In the genomic region with DNA sequence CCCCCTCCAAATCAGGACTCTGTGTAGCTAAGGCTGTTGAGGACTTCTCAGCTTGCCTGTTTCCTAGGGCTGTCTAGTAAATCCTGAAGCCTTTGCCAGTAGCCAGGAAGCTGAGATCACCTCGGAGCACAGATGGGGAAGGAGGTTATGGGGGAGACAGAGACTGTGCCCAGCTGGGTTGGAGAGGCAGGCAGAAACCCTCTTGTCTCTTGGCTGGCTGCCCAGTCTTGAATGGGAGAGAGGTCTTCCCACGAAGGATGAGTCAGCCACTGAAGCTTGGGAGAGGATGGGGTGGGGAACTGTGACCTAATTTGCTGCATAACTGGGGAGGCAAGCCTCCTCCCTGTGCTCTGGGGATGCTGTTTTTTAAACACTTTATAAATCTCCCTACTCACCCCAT, we compare ENCODE assay signal across 8 cellular contexts.
DNase-seq lines count a peak whose midpoint lies in the region; ATAC-seq and TF ChIP-seq lines count a peak whose summit lies in the region.

No MANE protein-coding gene starts in this region.

- peaks cover 2% of the 10 kb centered on the region; the same call in 1 of the 3 replicates for H3K36me3 Mint-ChIP-seq in GM23338 (ENCODE audit: low read depth)

- H3K27ac ChIP-seq in GM23338 (ENCODE audit: low read depth): peak overlapping the region; percentile 84; the same call in 1 of the 2 replicates

- no peak for DNase-seq in GM23338 (ENCODE audit: low spot score)
- DNase-seq in NCI-H2171 treated with DMSO at 0.1 percent for 48 hours (lab: John Stamatoyannopoulos, UW): peak; percentile 99
- DNase-seq in anterior cingulate cortex (lab: John Stamatoyannopoulos, UW): peak in 53 of 58 donors; percentile 3 to 83 (median 47)
- peak; percentile 57 for DNase-seq in non-pigmented ciliary epithelial cell (ENCODE audit: low read depth)
- no peak for DNase-seq in SK-N-DZ (ENCODE audit: low spot score)
- no peak for DNase-seq in left colon
- no peak for DNase-seq in Right ventricle myocardium superior

- H3K4me3 ChIP-seq in GM23338: no peak overlapping the region

- H4K20me1 ChIP-seq in GM23338 (replicated peaks; ENCODE audit: insufficient read depth): peaks cover 9% of the 10 kb centered on the region

- H3K4me3 Mint-ChIP-seq in GM23338: no peak overlapping the region

- no peaks in the 10 kb centered on the region for H3K9me3 Mint-ChIP-seq in GM23338

- ATAC-seq in GM23338 (peak; percentile 37), HG03039 (IDR thresholded peaks at IDR 0.05; ENCODE audit: unreplicated experiment) (no peak), left colon (no peak), Right ventricle myocardium superior (ENCODE audit: poor library complexity) (no peak)

- H3K79me2 ChIP-seq in GM23338 (replicated peaks; ENCODE audit: insufficient read depth): peaks cover 64% of the 10 kb centered on the region

- H2AFZ ChIP-seq in GM23338: no peak overlapping the region

- H3K27ac Mint-ChIP-seq in GM23338: no peak overlapping the region; the same call in 1 of the 2 replicates

- TF ChIP-seq CTCF in GM23338 (conservative IDR thresholded peaks at IDR 0.05; ENCODE audit: low read depth in 2 of 2): no peak

- intact Hi-C loops in left colon (cut with DNase I, micrococcal nuclease) (no loop called here), Right ventricle myocardium superior (cut with DNase I) (no loop called here)

- H3K36me3 ChIP-seq in GM23338 (ENCODE audit: insufficient read depth): no peaks in the 10 kb centered on the region

- H3K27me3 ChIP-seq in GM23338 (ENCODE audit: insufficient read depth): no peaks in the 10 kb centered on the region

- peak overlapping the region; percentile 43 for H3K4me2 ChIP-seq in GM23338

- H3K27me3 Mint-ChIP-seq in GM23338 (ENCODE audit: insufficient read depth, low read depth, poor library complexity): peaks cover 6% of the 10 kb centered on the region

- no peaks in the 10 kb centered on the region for H3K9me2 ChIP-seq in GM23338 (ENCODE audit: insufficient read depth)

- H3K4me1 Mint-ChIP-seq in GM23338: peaks cover 28% of the 10 kb centered on the region

- H3F3A ChIP-seq in GM23338 (replicated peaks; ENCODE audit: low read depth): no peaks in the 10 kb centered on the region

- H3K4me1 ChIP-seq in GM23338 (ENCODE audit: insufficient read depth): peaks cover 20% of the 10 kb centered on the region

TF ChIP-seq in GM23338, 12 proteins besides CTCF, POLR2A, EP300 and RAD21:
- TF ChIP-seq POLR2AphosphoS5 (IDR thresholded peaks at IDR 0.05; ENCODE audit: low read depth) (no peak), ZNF114 (CRISPR knock-in tag; IDR thresholded peaks at IDR 0.05) (no peak), EZH2phosphoT487 (IDR thresholded peaks at IDR 0.05; ENCODE audit: unreplicated experiment) (no peak), EZH2 (IDR thresholded peaks at IDR 0.05; ENCODE audit: low read depth, unreplicated experiment) (no peak), STAT1 (IDR thresholded peaks at IDR 0.05; ENCODE audit: unreplicated experiment) (no peak), ZNF331 (CRISPR knock-in tag; IDR thresholded peaks at IDR 0.05; ENCODE audit: low read depth) (no peak), NANOG (IDR thresholded peaks at IDR 0.05; ENCODE audit: borderline replicate concordance) (no peak), CREB1 (CRISPR knock-in tag; IDR thresholded peaks at IDR 0.05; ENCODE audit: low read depth) (no peak), JUNB (IDR thresholded peaks at IDR 0.05; ENCODE audit: unreplicated experiment) (no peak)
- TF ChIP-seq, protein P1, sequence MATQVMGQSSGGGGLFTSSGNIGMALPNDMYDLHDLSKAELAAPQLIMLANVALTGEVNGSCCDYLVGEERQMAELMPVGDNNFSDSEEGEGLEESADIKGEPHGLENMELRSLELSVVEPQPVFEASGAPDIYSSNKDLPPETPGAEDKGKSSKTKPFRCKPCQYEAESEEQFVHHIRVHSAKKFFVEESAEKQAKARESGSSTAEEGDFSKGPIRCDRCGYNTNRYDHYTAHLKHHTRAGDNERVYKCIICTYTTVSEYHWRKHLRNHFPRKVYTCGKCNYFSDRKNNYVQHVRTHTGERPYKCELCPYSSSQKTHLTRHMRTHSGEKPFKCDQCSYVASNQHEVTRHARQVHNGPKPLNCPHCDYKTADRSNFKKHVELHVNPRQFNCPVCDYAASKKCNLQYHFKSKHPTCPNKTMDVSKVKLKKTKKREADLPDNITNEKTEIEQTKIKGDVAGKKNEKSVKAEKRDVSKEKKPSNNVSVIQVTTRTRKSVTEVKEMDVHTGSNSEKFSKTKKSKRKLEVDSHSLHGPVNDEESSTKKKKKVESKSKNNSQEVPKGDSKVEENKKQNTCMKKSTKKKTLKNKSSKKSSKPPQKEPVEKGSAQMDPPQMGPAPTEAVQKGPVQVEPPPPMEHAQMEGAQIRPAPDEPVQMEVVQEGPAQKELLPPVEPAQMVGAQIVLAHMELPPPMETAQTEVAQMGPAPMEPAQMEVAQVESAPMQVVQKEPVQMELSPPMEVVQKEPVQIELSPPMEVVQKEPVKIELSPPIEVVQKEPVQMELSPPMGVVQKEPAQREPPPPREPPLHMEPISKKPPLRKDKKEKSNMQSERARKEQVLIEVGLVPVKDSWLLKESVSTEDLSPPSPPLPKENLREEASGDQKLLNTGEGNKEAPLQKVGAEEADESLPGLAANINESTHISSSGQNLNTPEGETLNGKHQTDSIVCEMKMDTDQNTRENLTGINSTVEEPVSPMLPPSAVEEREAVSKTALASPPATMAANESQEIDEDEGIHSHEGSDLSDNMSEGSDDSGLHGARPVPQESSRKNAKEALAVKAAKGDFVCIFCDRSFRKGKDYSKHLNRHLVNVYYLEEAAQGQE (IDR thresholded peaks at IDR 0.05; ENCODE audit: unreplicated experiment): no peak
- TF ChIP-seq, protein P2, sequence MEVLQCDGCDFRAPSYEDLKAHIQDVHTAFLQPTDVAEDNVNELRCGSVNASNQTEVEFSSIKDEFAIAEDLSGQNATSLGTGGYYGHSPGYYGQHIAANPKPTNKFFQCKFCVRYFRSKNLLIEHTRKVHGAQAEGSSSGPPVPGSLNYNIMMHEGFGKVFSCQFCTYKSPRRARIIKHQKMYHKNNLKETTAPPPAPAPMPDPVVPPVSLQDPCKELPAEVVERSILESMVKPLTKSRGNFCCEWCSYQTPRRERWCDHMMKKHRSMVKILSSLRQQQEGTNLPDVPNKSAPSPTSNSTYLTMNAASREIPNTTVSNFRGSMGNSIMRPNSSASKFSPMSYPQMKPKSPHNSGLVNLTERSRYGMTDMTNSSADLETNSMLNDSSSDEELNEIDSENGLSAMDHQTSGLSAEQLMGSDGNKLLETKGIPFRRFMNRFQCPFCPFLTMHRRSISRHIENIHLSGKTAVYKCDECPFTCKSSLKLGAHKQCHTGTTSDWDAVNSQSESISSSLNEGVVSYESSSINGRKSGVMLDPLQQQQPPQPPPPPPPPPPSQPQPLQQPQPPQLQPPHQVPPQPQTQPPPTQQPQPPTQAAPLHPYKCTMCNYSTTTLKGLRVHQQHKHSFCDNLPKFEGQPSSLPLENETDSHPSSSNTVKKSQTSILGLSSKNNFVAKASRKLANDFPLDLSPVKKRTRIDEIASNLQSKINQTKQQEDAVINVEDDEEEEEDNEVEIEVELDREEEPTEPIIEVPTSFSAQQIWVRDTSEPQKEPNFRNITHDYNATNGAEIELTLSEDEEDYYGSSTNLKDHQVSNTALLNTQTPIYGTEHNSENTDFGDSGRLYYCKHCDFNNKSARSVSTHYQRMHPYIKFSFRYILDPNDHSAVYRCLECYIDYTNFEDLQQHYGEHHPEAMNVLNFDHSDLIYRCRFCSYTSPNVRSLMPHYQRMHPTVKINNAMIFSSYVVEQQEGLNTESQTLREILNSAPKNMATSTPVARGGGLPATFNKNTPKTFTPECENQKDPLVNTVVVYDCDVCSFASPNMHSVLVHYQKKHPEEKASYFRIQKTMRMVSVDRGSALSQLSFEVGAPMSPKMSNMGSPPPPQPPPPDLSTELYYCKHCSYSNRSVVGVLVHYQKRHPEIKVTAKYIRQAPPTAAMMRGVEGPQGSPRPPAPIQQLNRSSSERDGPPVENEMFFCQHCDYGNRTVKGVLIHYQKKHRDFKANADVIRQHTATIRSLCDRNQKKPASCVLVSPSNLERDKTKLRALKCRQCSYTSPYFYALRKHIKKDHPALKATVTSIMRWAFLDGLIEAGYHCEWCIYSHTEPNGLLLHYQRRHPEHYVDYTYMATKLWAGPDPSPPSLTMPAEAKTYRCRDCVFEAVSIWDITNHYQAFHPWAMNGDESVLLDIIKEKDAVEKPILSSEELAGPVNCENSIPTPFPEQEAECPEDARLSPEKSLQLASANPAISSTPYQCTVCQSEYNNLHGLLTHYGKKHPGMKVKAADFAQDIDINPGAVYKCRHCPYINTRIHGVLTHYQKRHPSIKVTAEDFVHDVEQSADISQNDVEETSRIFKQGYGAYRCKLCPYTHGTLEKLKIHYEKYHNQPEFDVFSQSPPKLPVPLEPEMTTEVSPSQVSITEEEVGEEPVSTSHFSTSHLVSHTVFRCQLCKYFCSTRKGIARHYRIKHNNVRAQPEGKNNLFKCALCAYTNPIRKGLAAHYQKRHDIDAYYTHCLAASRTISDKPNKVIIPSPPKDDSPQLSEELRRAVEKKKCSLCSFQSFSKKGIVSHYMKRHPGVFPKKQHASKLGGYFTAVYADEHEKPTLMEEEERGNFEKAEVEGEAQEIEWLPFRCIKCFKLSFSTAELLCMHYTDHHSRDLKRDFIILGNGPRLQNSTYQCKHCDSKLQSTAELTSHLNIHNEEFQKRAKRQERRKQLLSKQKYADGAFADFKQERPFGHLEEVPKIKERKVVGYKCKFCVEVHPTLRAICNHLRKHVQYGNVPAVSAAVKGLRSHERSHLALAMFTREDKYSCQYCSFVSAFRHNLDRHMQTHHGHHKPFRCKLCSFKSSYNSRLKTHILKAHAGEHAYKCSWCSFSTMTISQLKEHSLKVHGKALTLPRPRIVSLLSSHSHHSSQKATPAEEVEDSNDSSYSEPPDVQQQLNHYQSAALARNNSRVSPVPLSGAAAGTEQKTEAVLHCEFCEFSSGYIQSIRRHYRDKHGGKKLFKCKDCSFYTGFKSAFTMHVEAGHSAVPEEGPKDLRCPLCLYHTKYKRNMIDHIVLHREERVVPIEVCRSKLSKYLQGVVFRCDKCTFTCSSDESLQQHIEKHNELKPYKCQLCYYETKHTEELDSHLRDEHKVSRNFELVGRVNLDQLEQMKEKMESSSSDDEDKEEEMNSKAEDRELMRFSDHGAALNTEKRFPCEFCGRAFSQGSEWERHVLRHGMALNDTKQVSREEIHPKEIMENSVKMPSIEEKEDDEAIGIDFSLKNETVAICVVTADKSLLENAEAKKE (CRISPR knock-in tag; IDR thresholded peaks at IDR 0.05): no peak
- TF ChIP-seq, protein P3, sequence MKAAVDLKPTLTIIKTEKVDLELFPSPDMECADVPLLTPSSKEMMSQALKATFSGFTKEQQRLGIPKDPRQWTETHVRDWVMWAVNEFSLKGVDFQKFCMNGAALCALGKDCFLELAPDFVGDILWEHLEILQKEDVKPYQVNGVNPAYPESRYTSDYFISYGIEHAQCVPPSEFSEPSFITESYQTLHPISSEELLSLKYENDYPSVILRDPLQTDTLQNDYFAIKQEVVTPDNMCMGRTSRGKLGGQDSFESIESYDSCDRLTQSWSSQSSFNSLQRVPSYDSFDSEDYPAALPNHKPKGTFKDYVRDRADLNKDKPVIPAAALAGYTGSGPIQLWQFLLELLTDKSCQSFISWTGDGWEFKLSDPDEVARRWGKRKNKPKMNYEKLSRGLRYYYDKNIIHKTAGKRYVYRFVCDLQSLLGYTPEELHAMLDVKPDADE (IDR thresholded peaks at IDR 0.05): no peak

Comparison
In these comparisons a context has a peak if more than half of its experiments do, and no peak if none do; other contexts are left out.
1. DNase-seq: peak in NCI-H2171 treated with DMSO at 0.1 percent for 48 hours (single experiment), anterior cingulate cortex (53 of 58) and non-pigmented ciliary epithelial cell (single experiment); none in GM23338 (single experiment), SK-N-DZ (single experiment), left colon (0 of 2) and Right ventricle myocardium superior (single experiment).